In genomic region chr2:179932786-179933185, GRCh38 we compare ENCODE assay signal across 1 cellular context.
TF ChIP-seq lines count a peak whose summit lies in the region.

No MANE protein-coding gene starts in this region.

TF ChIP-seq in HepG2, 621 proteins besides CTCF, POLR2A, EP300 and RAD21 (continued from another document):
- TF ChIP-seq HMGXB3 (CRISPR knock-in tag; IDR thresholded peaks at IDR 0.05; ENCODE audit: borderline replicate concordance), result no peak
